ENCODE assay signal across 21 cellular contexts in genomic region chr20:8250539-8251200, GRCh38.
DNase-seq lines count a peak whose midpoint lies in the region; ATAC-seq, FAIRE-seq and TF ChIP-seq lines count a peak whose summit lies in the region.
"Had no signal": no experiment of that assay in that cellular context is flagged by ENCODE, and none has a peak within 500 bp of the region (broad histone marks: within the 10 kb centered on the region; RNA-seq: fewer than 3 reads in every experiment).

No MANE protein-coding gene starts in this region.

- POLR2A ChIA-PET in WTC11 (lab: Charles Lee), result no interaction called here

- H3K36me3 ChIP-seq in pancreas, result no peaks in the 10 kb centered on the region
- H3K36me3 ChIP-seq in gastrocnemius medialis, result no peaks in the 10 kb centered on the region

- no peak for ATAC-seq in WTC11
- ATAC-seq in pancreas, result peak in 3 of 4 donors; percentile 75 to 89 (median 78)
- ATAC-seq in activated CD8-positive, alpha-beta memory T cell treated with anti-CD3 and anti-CD28 coated beads, Interleukin-2, amount 10 ng/mL, durations not matched to agents 7 days and 5 days, result no peak
- ATAC-seq in gastrocnemius medialis, result no peak
- ATAC-seq: GM23338 had no signal

- H3K36me3 Mint-ChIP-seq in WTC11, result no peaks in the 10 kb centered on the region
- no peaks in the 10 kb centered on the region for H3K36me3 Mint-ChIP-seq in activated CD8-positive, alpha-beta memory T cell treated with anti-CD3 and anti-CD28 coated beads, Interleukin-2, amount 10 ng/mL, durations not matched to agents 7 days and 5 days

- in situ Hi-C loops in gastrocnemius medialis (cut with MboI; ENCODE audit: low sequenced_read_pairs in 4 of 4), result no loop called here

- no peaks in the 10 kb centered on the region for H3K9me3 Mint-ChIP-seq in WTC11
- no peaks in the 10 kb centered on the region for H3K9me3 Mint-ChIP-seq in activated CD8-positive, alpha-beta memory T cell treated with anti-CD3 and anti-CD28 coated beads, Interleukin-2, amount 10 ng/mL, durations not matched to agents 7 days and 5 days (ENCODE audit: low read depth)
- H3K9me3 Mint-ChIP-seq: GM23338 had no signal

- peaks cover 0 to 17% (median 9%) of the 10 kb centered on the region in 3 donors for H3K4me1 ChIP-seq in pancreas
- H3K4me1 ChIP-seq in gastrocnemius medialis, result peaks cover 4% of the 10 kb centered on the region in 2 donors

- no peak overlapping the region for H3K4me3 ChIP-seq in pancreas
- no peak overlapping the region for H3K4me3 ChIP-seq in gastrocnemius medialis
- H3K4me3 ChIP-seq: GM23338 had no signal

- WGBS in pancreas, 2 donors, result 9% methylated on average over 1 of the region's 1 CpG

- DNase-seq in HT-29 (ENCODE audit: low spot score) (peak; percentile 6), NCI-H146 treated with DMSO at 0.1 percent for 48 hours (lab: John Stamatoyannopoulos, UW; ENCODE audit: unreplicated experiment) (peak; percentile 19), WTC11 (ENCODE audit: low spot score) (no peak), pancreas (no peak), AG08396 (ENCODE audit: low spot score) (no peak), SK-N-DZ (ENCODE audit: low spot score) (no peak), gastrocnemius medialis (no peak)
- no peak for DNase-seq in activated CD8-positive, alpha-beta memory T cell treated with anti-CD3 and anti-CD28 coated beads, Interleukin-2, amount 10 ng/mL, durations not matched to agents 7 days and 5 days
- DNase-seq: DMS 273 treated with DMSO at 0.1 percent for 48 hours, GDM1, HCEC 1CT, KBM-7, NCI-H1105, NCI-H1694 treated with DMSO at 0.1 percent for 48 hours, NCI-H2227 treated with DMSO at 0.1 percent for 48 hours, NCI-H526 treated with DMSO at 0.1 percent for 48 hours, OCI-M1, RPMI8226, SHP77 treated with DMSO at 0.1 percent for 48 hours, T-helper 2 cell had no signal

- intact Hi-C loops in pancreas (cut with DNase I), result no loop called here
- intact Hi-C loops in gastrocnemius medialis (cut with DNase I; ENCODE audit: low total_unique reads), result no loop called here

- H3K27ac Mint-ChIP-seq in WTC11, result no peak overlapping the region
- no peak overlapping the region for H3K27ac Mint-ChIP-seq in activated CD8-positive, alpha-beta memory T cell treated with anti-CD3 and anti-CD28 coated beads, Interleukin-2, amount 10 ng/mL, durations not matched to agents 7 days and 5 days
- H3K27ac Mint-ChIP-seq: GM23338 had no signal

- peaks cover 24% of the 10 kb centered on the region for H3K4me1 Mint-ChIP-seq in WTC11
- no peaks in the 10 kb centered on the region for H3K4me1 Mint-ChIP-seq in activated CD8-positive, alpha-beta memory T cell treated with anti-CD3 and anti-CD28 coated beads, Interleukin-2, amount 10 ng/mL, durations not matched to agents 7 days and 5 days

- no peak for TF ChIP-seq CTCF in WTC11 (IDR thresholded peaks at IDR 0.05)
- no peak for TF ChIP-seq CTCF in pancreas (IDR thresholded peaks at IDR 0.05)
- TF ChIP-seq CTCF in gastrocnemius medialis (IDR thresholded peaks at IDR 0.05 in 4 of 5, conservative IDR thresholded peaks at IDR 0.05 in 1 of 5), result no peak

- no peak for TF ChIP-seq POLR2A in gastrocnemius medialis (IDR thresholded peaks at IDR 0.05)

- no peaks in the 10 kb centered on the region for H3K27me3 Mint-ChIP-seq in WTC11 (ENCODE audit: low read depth)
- no peaks in the 10 kb centered on the region for H3K27me3 Mint-ChIP-seq in activated CD8-positive, alpha-beta memory T cell treated with anti-CD3 and anti-CD28 coated beads, Interleukin-2, amount 10 ng/mL, durations not matched to agents 7 days and 5 days

- no peaks in the 10 kb centered on the region for H3K27me3 ChIP-seq in pancreas
- no peaks in the 10 kb centered on the region for H3K27me3 ChIP-seq in gastrocnemius medialis

- H3K27ac ChIP-seq in pancreas (no peak overlapping the region), gastrocnemius medialis (no peak overlapping the region)

- H3K9me3 ChIP-seq in pancreas, result no peaks in the 10 kb centered on the region
- H3K9me3 ChIP-seq in gastrocnemius medialis, result no peaks in the 10 kb centered on the region

- FAIRE-seq in pancreas (lab: Jason Lieb, UNC), result no peak

- CTCF ChIA-PET in WTC11 (lab: Charles Lee), result no interaction called here
- CTCF ChIA-PET in activated CD8-positive, alpha-beta memory T cell treated with anti-CD3 and anti-CD28 coated beads, Interleukin-2, amount 10 ng/mL, durations not matched to agents 7 days and 5 days (lab: Charles Lee), result no interaction called here

- no peak overlapping the region for H3K4me3 Mint-ChIP-seq in WTC11
- H3K4me3 Mint-ChIP-seq in activated CD8-positive, alpha-beta memory T cell treated with anti-CD3 and anti-CD28 coated beads, Interleukin-2, amount 10 ng/mL, durations not matched to agents 7 days and 5 days, result no peak overlapping the region
- H3K4me3 Mint-ChIP-seq: GM23338 had no signal

TF ChIP-seq in WTC11, 78 proteins besides CTCF, POLR2A, EP300 and RAD21:
- TF ChIP-seq, protein P1, sequence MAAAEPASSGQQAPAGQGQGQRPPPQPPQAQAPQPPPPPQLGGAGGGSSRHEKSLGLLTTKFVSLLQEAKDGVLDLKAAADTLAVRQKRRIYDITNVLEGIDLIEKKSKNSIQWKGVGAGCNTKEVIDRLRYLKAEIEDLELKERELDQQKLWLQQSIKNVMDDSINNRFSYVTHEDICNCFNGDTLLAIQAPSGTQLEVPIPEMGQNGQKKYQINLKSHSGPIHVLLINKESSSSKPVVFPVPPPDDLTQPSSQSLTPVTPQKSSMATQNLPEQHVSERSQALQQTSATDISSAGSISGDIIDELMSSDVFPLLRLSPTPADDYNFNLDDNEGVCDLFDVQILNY (CRISPR knock-in tag; IDR thresholded peaks at IDR 0.05), result no peak
- TF ChIP-seq, protein P2, sequence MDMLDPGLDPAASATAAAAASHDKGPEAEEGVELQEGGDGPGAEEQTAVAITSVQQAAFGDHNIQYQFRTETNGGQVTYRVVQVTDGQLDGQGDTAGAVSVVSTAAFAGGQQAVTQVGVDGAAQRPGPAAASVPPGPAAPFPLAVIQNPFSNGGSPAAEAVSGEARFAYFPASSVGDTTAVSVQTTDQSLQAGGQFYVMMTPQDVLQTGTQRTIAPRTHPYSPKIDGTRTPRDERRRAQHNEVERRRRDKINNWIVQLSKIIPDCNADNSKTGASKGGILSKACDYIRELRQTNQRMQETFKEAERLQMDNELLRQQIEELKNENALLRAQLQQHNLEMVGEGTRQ (CRISPR knock-in tag; IDR thresholded peaks at IDR 0.05), result no peak
- TF ChIP-seq GABPB1 (CRISPR knock-in tag; IDR thresholded peaks at IDR 0.05), result peak; percentile 68; the same call in 1 of the 2 replicates

Comparison
In these comparisons a context has a peak if more than half of its experiments do, and no peak if none do; other contexts are left out.
1. DNase-seq: peak in HT-29 (single experiment) and NCI-H146 treated with DMSO at 0.1 percent for 48 hours (single experiment); none in WTC11 (single experiment), pancreas (0 of 6), AG08396 (single experiment), SK-N-DZ (single experiment), activated CD8-positive, alpha-beta memory T cell treated with anti-CD3 and anti-CD28 coated beads, Interleukin-2, amount 10 ng/mL, durations not matched to agents 7 days and 5 days (single experiment) and gastrocnemius medialis (0 of 2).
2. ATAC-seq: peak in pancreas (3 of 4); none in WTC11 (single experiment), activated CD8-positive, alpha-beta memory T cell treated with anti-CD3 and anti-CD28 coated beads, Interleukin-2, amount 10 ng/mL, durations not matched to agents 7 days and 5 days (single experiment) and gastrocnemius medialis (0 of 2).